ENCODE assay signal across 8 cellular contexts in genomic region chr7:7182156-7183060, GRCh38. TPM values are rescaled to one million over a fixed set of nuclear protein-coding genes. Genes with fewer than 3 reads are reported as not detected.
A peak's percentile ranks its signal among the peaks of the same experiment; 100 is the strongest.
DNase-seq lines count a peak whose midpoint lies in the region; ATAC-seq, FAIRE-seq and TF ChIP-seq lines count a peak whose summit lies in the region.

Gene C1GALT1, plus strand, starts transcription at chr7:7182544. Its CDS starts 51,776 bp downstream, at chr7:7234320.

- H3K27ac Mint-ChIP-seq in natural killer cell treated with Interleukin-12 subunit alpha and Interleukin-12 subunit beta and Interleukin-15 and Interleukin-18, amount 100 ng/mL, for 72 hours, result peak within 1 kb of the TSS; percentile 97 to 98

- peaks cover 6% of the 10 kb centered on the region for H3K36me3 Mint-ChIP-seq in natural killer cell treated with Interleukin-12 subunit alpha and Interleukin-12 subunit beta and Interleukin-15 and Interleukin-18, amount 100 ng/mL, for 72 hours

- peak; percentile 96 for FAIRE-seq in H54 (lab: Jason Lieb, UNC)

- peak; percentile 49 for TF ChIP-seq CTCF in RWPE2 (IDR thresholded peaks at IDR 0.05; ENCODE audit: poor library complexity, severe bottlenecking)
- TF ChIP-seq CTCF in fibroblast of pulmonary artery (IDR thresholded peaks at IDR 0.05; ENCODE audit: low read length, missing control alignments), result peak; percentile 54

- TF ChIP-seq POLR2A in H54 (IDR thresholded peaks at IDR 0.05; ENCODE audit: low read depth, low read length), result peak; percentile 66

- peaks cover 16% of the 10 kb centered on the region for H3K4me1 ChIP-seq in ES-I3 (ENCODE audit: insufficient read depth, low read length)
- H3K4me1 ChIP-seq in RWPE2 (ENCODE audit: insufficient read depth, poor library complexity, severe bottlenecking), result peaks cover 31% of the 10 kb centered on the region

- peaks cover 20 to 30% of the 10 kb centered on the region in 2 donors for H3K4me1 Mint-ChIP-seq in natural killer cell treated with Interleukin-12 subunit alpha and Interleukin-12 subunit beta and Interleukin-15 and Interleukin-18, amount 100 ng/mL, for 72 hours (ENCODE audit: low read depth in 2 of 2)

- no peaks in the 10 kb centered on the region for H3K36me3 ChIP-seq in ES-I3 (ENCODE audit: insufficient read depth, low read length)
- no peaks in the 10 kb centered on the region for H3K36me3 ChIP-seq in RWPE2 (ENCODE audit: low read depth)

- no peaks in the 10 kb centered on the region for H3K9me3 Mint-ChIP-seq in natural killer cell treated with Interleukin-12 subunit alpha and Interleukin-12 subunit beta and Interleukin-15 and Interleukin-18, amount 100 ng/mL, for 72 hours

- DNase-seq in H54 (ENCODE audit: insufficient read length, low spot score) (peak; percentile 94), LoVo (ENCODE audit: low spot score) (peak; percentile 99), RWPE2 (ENCODE audit: low spot score) (peak; percentile 96), fibroblast of pulmonary artery (ENCODE audit: low read depth) (peak; percentile 98)
- peak; percentile 97 for DNase-seq in activated T-helper 9 cell treated with anti-CD3 and anti-CD28 coated beads, Interleukin-2, amount 50 U/mL, for 16 hours (ENCODE audit: low read depth)
- DNase-seq in natural killer cell treated with Interleukin-12 subunit alpha and Interleukin-12 subunit beta and Interleukin-15 and Interleukin-18, amount 100 ng/mL, for 72 hours (ENCODE audit: low spot score), result peak; percentile 97
- DNase-seq in stimulated activated naive CD8-positive, alpha-beta T cell treated with anti-CD3 and anti-CD28 coated beads, Interleukin-15, Interleukin-2, amounts not matched to agents 100 U/mL and 50 U/mL, for 24 hours, result peak; percentile 98

- H3K27me3 Mint-ChIP-seq in natural killer cell treated with Interleukin-12 subunit alpha and Interleukin-12 subunit beta and Interleukin-15 and Interleukin-18, amount 100 ng/mL, for 72 hours, result no peaks in the 10 kb centered on the region

- H3K27me3 ChIP-seq in RWPE2 (ENCODE audit: insufficient read depth, poor library complexity, severe bottlenecking), result no peaks in the 10 kb centered on the region

- ATAC-seq in RWPE2 (ENCODE audit: low read depth), result peak; percentile 84
- peak; percentile 97 for ATAC-seq in natural killer cell treated with Interleukin-12 subunit alpha and Interleukin-12 subunit beta and Interleukin-15 and Interleukin-18, amount 100 ng/mL, for 72 hours
- ATAC-seq in stimulated activated naive CD8-positive, alpha-beta T cell treated with anti-CD3 and anti-CD28 coated beads, Interleukin-15, Interleukin-2, amounts not matched to agents 100 U/mL and 50 U/mL, for 24 hours, result peak; percentile 93

- H3K9me3 ChIP-seq in ES-I3 (ENCODE audit: control insufficient read depth, insufficient read depth, low read length) (no peaks in the 10 kb centered on the region), RWPE2 (ENCODE audit: severe bottlenecking) (no peaks in the 10 kb centered on the region)

- H3K4me3 Mint-ChIP-seq in natural killer cell treated with Interleukin-12 subunit alpha and Interleukin-12 subunit beta and Interleukin-15 and Interleukin-18, amount 100 ng/mL, for 72 hours, result peak within 1 kb of the TSS; percentile 99

- H3K4me3 ChIP-seq in RWPE2 (ENCODE audit: severe bottlenecking), result peak within 1 kb of the TSS; percentile 85
- H3K4me3 ChIP-seq in fibroblast of pulmonary artery (replicated peaks; ENCODE audit: low read depth, low read length), result peak within 1 kb of the TSS; percentile 83

- peak within 1 kb of the TSS; percentile 69 for H3K27ac ChIP-seq in RWPE2 (ENCODE audit: poor library complexity, severe bottlenecking)

- H3K9ac ChIP-seq in ES-I3 (ENCODE audit: low read depth, low read length), result peak within 1 kb of the TSS; percentile 92

RNA-seq across cellular contexts. Expression of gene C1GALT1, which starts in this region (rescaled TPM):
- 10 to 100 TPM; 30.7 to 49.3 TPM for total RNA-seq in natural killer cell treated with Interleukin-12 subunit alpha and Interleukin-12 subunit beta and Interleukin-15 and Interleukin-18, amount 100 ng/mL, for 72 hours

Comparison
In these comparisons a context has a peak if more than half of its experiments do, and no peak if none do; other contexts are left out.
1. Peak in every context shown above with its lines: DNase-seq, ATAC-seq, H3K4me3 ChIP-seq and H3K27ac ChIP-seq.